In genomic region chr7:122544463-122544862, GRCh38 we compare ENCODE assay signal across 9 cellular contexts.
DNase-seq lines count a peak whose midpoint lies in the region; ATAC-seq and TF ChIP-seq lines count a peak whose summit lies in the region.
"Had no signal": no experiment of that assay in that cellular context is flagged by ENCODE, and none has a peak within 500 bp of the region (broad histone marks: within the 10 kb centered on the region; RNA-seq: fewer than 3 reads in every experiment).

No MANE protein-coding gene starts in this region.

- H3T11ph ChIP-seq in H9 (ENCODE audit: low read length), result no peak overlapping the region

- H3K36me3 Mint-ChIP-seq in H9 (ENCODE audit: insufficient read depth in 1 of 3, low read depth in 3 of 3), result no peaks in the 10 kb centered on the region

- H2BK15ac ChIP-seq in H9 (ENCODE audit: low read depth, low read length), result no peak overlapping the region

- no peak overlapping the region for H3K4me3 Mint-ChIP-seq in H9

- no peak overlapping the region for H3K4ac ChIP-seq in H9 (ENCODE audit: low read depth, low read length)

- H3K79me1 ChIP-seq in H9 (ENCODE audit: insufficient read depth, low read depth, low read length, poor library complexity, severe bottlenecking), result no peaks in the 10 kb centered on the region

- H4K5ac ChIP-seq in H9 (ENCODE audit: insufficient read length, low read depth, low read length), result no peak overlapping the region

- H3K79me2 ChIP-seq in H9 (ENCODE audit: insufficient read depth, low read length), result no peaks in the 10 kb centered on the region

- H2BK120ac ChIP-seq in H9 (ENCODE audit: low read depth, low read length, poor library complexity, severe bottlenecking), result no peak overlapping the region

- no peak overlapping the region for H4K91ac ChIP-seq in H9 (ENCODE audit: insufficient read length, low read depth, low read length)

- peak; percentile 96 for ATAC-seq in GM18511 (IDR thresholded peaks at IDR 0.05; ENCODE audit: unreplicated experiment)
- ATAC-seq in GM21576 (IDR thresholded peaks at IDR 0.05; ENCODE audit: unreplicated experiment), result peak; percentile 99
- ATAC-seq in HG03432 (IDR thresholded peaks at IDR 0.05; ENCODE audit: unreplicated experiment), result peak; percentile 95
- peak; percentile 47 to 52 for ATAC-seq in left cardiac atrium
- ATAC-seq: body of pancreas had no signal

- no peaks in the 10 kb centered on the region for H3K9me3 ChIP-seq in H9 (ENCODE audit: control insufficient read depth, low read depth, low read length)
- H3K9me3 ChIP-seq: body of pancreas had no signal

- no peak overlapping the region for H4K8ac ChIP-seq in H9 (replicated peaks; ENCODE audit: insufficient read length, low read depth, low read length)

- no peak overlapping the region for H3K27ac ChIP-seq in H9 (ENCODE audit: insufficient read length, low read depth, low read length)
- H3K27ac ChIP-seq: body of pancreas had no signal

- H3K4me1 ChIP-seq in H9 (ENCODE audit: insufficient read depth, low read length), result no peaks in the 10 kb centered on the region
- H3K4me1 ChIP-seq: body of pancreas had no signal

- H3K4me2 ChIP-seq in H9 (ENCODE audit: insufficient read depth, insufficient read length, low read length), result no peak overlapping the region

- H3K23me2 ChIP-seq in H9 (ENCODE audit: insufficient read length, low read depth, low read length, poor library complexity, severe bottlenecking), result no peaks in the 10 kb centered on the region

- H3K27ac Mint-ChIP-seq in H9, result no peak overlapping the region

- H3K9me3 Mint-ChIP-seq in H9, result no peaks in the 10 kb centered on the region

- no peak overlapping the region for H2AK5ac ChIP-seq in H9 (ENCODE audit: insufficient read length, low read length)

- no peak overlapping the region for H3K56ac ChIP-seq in H9 (ENCODE audit: insufficient read length, low read depth, low read length)

- no peak overlapping the region for H3K14ac ChIP-seq in H9 (ENCODE audit: insufficient read depth, low read length)

- peaks cover 4 to 5% of the 10 kb centered on the region in 2 experiments; a peak in 3 of 4 replicates for H3K4me1 Mint-ChIP-seq in H9

- no peak overlapping the region for H2BK5ac ChIP-seq in H9 (ENCODE audit: insufficient read length, low read length)

- H3K18ac ChIP-seq in H9 (ENCODE audit: insufficient read length, low read depth, low read length), result no peak overlapping the region

- no peaks in the 10 kb centered on the region for H3K27me3 Mint-ChIP-seq in H9 (ENCODE audit: low read depth)

- no peaks in the 10 kb centered on the region for H3K27me3 ChIP-seq in H9 (ENCODE audit: insufficient read depth, low read length)
- H3K27me3 ChIP-seq: body of pancreas had no signal

- H2BK20ac ChIP-seq in H9 (ENCODE audit: low read depth, low read length, poor library complexity, severe bottlenecking), result no peak overlapping the region

- H4K20me1 ChIP-seq in H9 (ENCODE audit: control insufficient read depth, insufficient read depth, insufficient read length), result no peaks in the 10 kb centered on the region

- intact Hi-C loops in left cardiac atrium (cut with DNase I), result no loop called here

- H3K23ac ChIP-seq in H9 (ENCODE audit: insufficient read length, low read depth, low read length), result no peak overlapping the region

- no peak overlapping the region for H2BK12ac ChIP-seq in H9 (ENCODE audit: insufficient read length, low read depth, low read length)

- H2AFZ ChIP-seq in H9 (ENCODE audit: low read length), result no peak overlapping the region

- TF ChIP-seq CTCF in H9 (conservative IDR thresholded peaks at IDR 0.05), result no peak

- H3K9ac ChIP-seq in H9 (ENCODE audit: extremely low read depth, insufficient read length, low read length), result no peak overlapping the region

- DNase-seq in left cardiac atrium, result no peak
- DNase-seq in retina, result no peak
- no peak for DNase-seq in mesenteric fat pad (ENCODE audit: low spot score)
- no peak for DNase-seq in H9
- no peak for DNase-seq in NCI-H446 (lab: John Stamatoyannopoulos, UW)

- no CpG with 5 or more reads among the region's 2 CpGs for WGBS in H9 (ENCODE audit: extremely low coverage, insufficient read length, low lambda C conversion rate)
